ENCODE assay signal across 11 cellular contexts in genomic region chr13:109160887-109161669, GRCh38.
A peak's percentile ranks its signal among the peaks of the same experiment; 100 is the strongest.
DNase-seq lines count a peak whose midpoint lies in the region; ATAC-seq, FAIRE-seq and TF ChIP-seq lines count a peak whose summit lies in the region.
"Had no signal": no experiment of that assay in that cellular context is flagged by ENCODE, and none has a peak within 500 bp of the region (broad histone marks: within the 10 kb centered on the region; RNA-seq: fewer than 3 reads in every experiment).

No MANE protein-coding gene starts in this region.

- FAIRE-seq in kidney (lab: Jason Lieb, UNC): no peak

- TF ChIP-seq CTCF in WERI-Rb-1 (IDR thresholded peaks at IDR 0.05; ENCODE audit: low read depth, low read length) (no peak), kidney (IDR thresholded peaks at IDR 0.05; ENCODE audit: borderline replicate concordance, extremely low read depth, insufficient read depth) (no peak)

- H3K4me1 ChIP-seq in adipocyte (ENCODE audit: control insufficient read depth, insufficient read depth, low read length) (peaks cover 6% of the 10 kb centered on the region), kidney (ENCODE audit: control insufficient read depth in 1 of 2, insufficient read depth in 1 of 2, low read depth in 1 of 2, low read length in 2 of 2) (no peaks in the 10 kb centered on the region)

- DNase-seq in EH (ENCODE audit: low read depth): peak; percentile 30
- peak; percentile 25 for DNase-seq in adipocyte (ENCODE audit: low read depth)
- DNase-seq in NCI-H526 treated with DMSO at 0.1 percent for 48 hours (lab: John Stamatoyannopoulos, UW): no peak
- DNase-seq in WERI-Rb-1: no peak
- DNase-seq in stimulated activated CD4-positive, alpha-beta T cell treated with anti-CD3 and anti-CD28 coated beads, Interleukin-4, amount 100 ng/mL, for 4 hours: no peak
- no peak for DNase-seq in kidney
- DNase-seq: foreskin melanocyte, lower lobe of right lung, NCI-H446 treated with DMSO at 0.1 percent for 48 hours had no signal

- no peaks in the 10 kb centered on the region for H3K36me3 ChIP-seq in adipocyte (ENCODE audit: control insufficient read depth, insufficient read depth, low read length, severe bottlenecking)
- no peaks in the 10 kb centered on the region for H3K36me3 ChIP-seq in WERI-Rb-1
- no peaks in the 10 kb centered on the region for H3K36me3 ChIP-seq in kidney (ENCODE audit: control insufficient read depth in 1 of 2, insufficient read depth in 2 of 2, low read length in 2 of 2)
- H3K36me3 ChIP-seq: lower lobe of right lung had no signal

- H3K27me3 ChIP-seq in adipocyte (replicated peaks; ENCODE audit: control insufficient read depth, insufficient read depth, low read length) (no peaks in the 10 kb centered on the region), WERI-Rb-1 (ENCODE audit: insufficient read depth, low read depth, severe bottlenecking) (no peaks in the 10 kb centered on the region)

- H3K4me3 ChIP-seq in adipocyte (ENCODE audit: low read length) (no peak overlapping the region), WERI-Rb-1 (ENCODE audit: low read depth, low read length) (no peak overlapping the region), kidney (ENCODE audit: low read length in 2 of 2) (no peak overlapping the region)
- H3K4me3 ChIP-seq: lower lobe of right lung had no signal

- ATAC-seq in GM19452 (IDR thresholded peaks at IDR 0.05; ENCODE audit: unreplicated experiment) (peak; percentile 32), HG03039 (IDR thresholded peaks at IDR 0.05; ENCODE audit: unreplicated experiment) (peak; percentile 26)
- ATAC-seq: lower lobe of right lung had no signal

- H3K9me3 ChIP-seq in adipocyte (ENCODE audit: control insufficient read depth, low read length): no peaks in the 10 kb centered on the region
- H3K9me3 ChIP-seq in WERI-Rb-1 (ENCODE audit: severe bottlenecking): no peaks in the 10 kb centered on the region
- H3K9me3 ChIP-seq in kidney (ENCODE audit: control insufficient read depth in 1 of 2, low read length in 2 of 2): no peaks in the 10 kb centered on the region
- H3K9me3 ChIP-seq: lower lobe of right lung had no signal

- intact Hi-C loops in kidney (cut with DNase I): no loop called here

- no peak overlapping the region for H3K27ac ChIP-seq in WERI-Rb-1
- H3K27ac ChIP-seq in kidney (ENCODE audit: low read depth in 2 of 2, low read length in 2 of 2): no peak overlapping the region
- H3K27ac ChIP-seq: lower lobe of right lung had no signal

- H3K9ac ChIP-seq in adipocyte (ENCODE audit: low read length) (no peak overlapping the region), kidney (ENCODE audit: low read length in 2 of 2) (no peak overlapping the region)

Comparison
In these comparisons a context has a peak if more than half of its experiments do, and no peak if none do; other contexts are left out.
1. DNase-seq: peak in EH (single experiment) and adipocyte (single experiment); none in NCI-H526 treated with DMSO at 0.1 percent for 48 hours (single experiment), WERI-Rb-1 (single experiment), stimulated activated CD4-positive, alpha-beta T cell treated with anti-CD3 and anti-CD28 coated beads, Interleukin-4, amount 100 ng/mL, for 4 hours (0 of 2) and kidney (single experiment).